Comparison of ENCODE assay signal across 1 cellular context in the genomic region with DNA sequence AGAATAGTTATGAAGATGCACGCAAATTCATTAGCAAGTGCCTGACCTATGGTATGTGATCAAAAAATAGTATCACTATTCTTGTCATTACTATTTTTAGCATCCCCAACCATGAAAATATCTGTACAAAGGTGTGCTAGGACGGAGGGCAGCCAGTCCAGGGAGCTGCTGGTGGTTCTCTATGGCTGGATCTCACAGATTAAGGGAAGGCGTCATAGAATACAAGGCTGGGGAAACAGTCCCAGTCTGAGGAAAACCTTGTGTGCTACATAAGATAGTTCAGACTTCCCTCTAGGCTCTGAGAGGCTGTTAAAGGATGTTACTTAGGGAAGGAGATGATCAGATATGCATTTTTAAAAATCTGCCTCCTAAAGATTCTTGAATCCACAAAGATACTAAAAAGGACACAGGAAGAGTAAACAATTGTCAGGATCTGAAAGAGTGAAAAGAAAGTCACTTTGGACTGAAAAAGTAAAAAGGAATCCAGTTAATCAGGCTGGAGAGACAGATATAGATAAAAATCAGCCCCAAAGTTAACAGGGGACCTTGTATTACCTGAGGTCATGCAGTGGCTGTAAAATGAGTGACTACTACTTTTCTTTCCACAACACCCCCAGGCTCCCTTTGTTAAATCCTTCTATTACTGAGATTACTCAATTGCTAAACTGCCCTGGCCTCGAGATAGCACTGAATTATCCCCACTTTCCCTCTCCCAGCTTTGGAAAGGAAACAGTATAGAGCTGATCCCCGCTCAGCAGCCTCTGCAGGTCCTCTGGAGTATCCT.
A peak's percentile ranks its signal among the peaks of the same experiment; 100 is the strongest.
TF ChIP-seq lines count a peak whose summit lies in the region.

No MANE protein-coding gene starts in this region.

TF ChIP-seq in K562, 482 proteins besides CTCF, POLR2A, EP300 and RAD21 (continued from another document):
- TF ChIP-seq, protein P1, sequence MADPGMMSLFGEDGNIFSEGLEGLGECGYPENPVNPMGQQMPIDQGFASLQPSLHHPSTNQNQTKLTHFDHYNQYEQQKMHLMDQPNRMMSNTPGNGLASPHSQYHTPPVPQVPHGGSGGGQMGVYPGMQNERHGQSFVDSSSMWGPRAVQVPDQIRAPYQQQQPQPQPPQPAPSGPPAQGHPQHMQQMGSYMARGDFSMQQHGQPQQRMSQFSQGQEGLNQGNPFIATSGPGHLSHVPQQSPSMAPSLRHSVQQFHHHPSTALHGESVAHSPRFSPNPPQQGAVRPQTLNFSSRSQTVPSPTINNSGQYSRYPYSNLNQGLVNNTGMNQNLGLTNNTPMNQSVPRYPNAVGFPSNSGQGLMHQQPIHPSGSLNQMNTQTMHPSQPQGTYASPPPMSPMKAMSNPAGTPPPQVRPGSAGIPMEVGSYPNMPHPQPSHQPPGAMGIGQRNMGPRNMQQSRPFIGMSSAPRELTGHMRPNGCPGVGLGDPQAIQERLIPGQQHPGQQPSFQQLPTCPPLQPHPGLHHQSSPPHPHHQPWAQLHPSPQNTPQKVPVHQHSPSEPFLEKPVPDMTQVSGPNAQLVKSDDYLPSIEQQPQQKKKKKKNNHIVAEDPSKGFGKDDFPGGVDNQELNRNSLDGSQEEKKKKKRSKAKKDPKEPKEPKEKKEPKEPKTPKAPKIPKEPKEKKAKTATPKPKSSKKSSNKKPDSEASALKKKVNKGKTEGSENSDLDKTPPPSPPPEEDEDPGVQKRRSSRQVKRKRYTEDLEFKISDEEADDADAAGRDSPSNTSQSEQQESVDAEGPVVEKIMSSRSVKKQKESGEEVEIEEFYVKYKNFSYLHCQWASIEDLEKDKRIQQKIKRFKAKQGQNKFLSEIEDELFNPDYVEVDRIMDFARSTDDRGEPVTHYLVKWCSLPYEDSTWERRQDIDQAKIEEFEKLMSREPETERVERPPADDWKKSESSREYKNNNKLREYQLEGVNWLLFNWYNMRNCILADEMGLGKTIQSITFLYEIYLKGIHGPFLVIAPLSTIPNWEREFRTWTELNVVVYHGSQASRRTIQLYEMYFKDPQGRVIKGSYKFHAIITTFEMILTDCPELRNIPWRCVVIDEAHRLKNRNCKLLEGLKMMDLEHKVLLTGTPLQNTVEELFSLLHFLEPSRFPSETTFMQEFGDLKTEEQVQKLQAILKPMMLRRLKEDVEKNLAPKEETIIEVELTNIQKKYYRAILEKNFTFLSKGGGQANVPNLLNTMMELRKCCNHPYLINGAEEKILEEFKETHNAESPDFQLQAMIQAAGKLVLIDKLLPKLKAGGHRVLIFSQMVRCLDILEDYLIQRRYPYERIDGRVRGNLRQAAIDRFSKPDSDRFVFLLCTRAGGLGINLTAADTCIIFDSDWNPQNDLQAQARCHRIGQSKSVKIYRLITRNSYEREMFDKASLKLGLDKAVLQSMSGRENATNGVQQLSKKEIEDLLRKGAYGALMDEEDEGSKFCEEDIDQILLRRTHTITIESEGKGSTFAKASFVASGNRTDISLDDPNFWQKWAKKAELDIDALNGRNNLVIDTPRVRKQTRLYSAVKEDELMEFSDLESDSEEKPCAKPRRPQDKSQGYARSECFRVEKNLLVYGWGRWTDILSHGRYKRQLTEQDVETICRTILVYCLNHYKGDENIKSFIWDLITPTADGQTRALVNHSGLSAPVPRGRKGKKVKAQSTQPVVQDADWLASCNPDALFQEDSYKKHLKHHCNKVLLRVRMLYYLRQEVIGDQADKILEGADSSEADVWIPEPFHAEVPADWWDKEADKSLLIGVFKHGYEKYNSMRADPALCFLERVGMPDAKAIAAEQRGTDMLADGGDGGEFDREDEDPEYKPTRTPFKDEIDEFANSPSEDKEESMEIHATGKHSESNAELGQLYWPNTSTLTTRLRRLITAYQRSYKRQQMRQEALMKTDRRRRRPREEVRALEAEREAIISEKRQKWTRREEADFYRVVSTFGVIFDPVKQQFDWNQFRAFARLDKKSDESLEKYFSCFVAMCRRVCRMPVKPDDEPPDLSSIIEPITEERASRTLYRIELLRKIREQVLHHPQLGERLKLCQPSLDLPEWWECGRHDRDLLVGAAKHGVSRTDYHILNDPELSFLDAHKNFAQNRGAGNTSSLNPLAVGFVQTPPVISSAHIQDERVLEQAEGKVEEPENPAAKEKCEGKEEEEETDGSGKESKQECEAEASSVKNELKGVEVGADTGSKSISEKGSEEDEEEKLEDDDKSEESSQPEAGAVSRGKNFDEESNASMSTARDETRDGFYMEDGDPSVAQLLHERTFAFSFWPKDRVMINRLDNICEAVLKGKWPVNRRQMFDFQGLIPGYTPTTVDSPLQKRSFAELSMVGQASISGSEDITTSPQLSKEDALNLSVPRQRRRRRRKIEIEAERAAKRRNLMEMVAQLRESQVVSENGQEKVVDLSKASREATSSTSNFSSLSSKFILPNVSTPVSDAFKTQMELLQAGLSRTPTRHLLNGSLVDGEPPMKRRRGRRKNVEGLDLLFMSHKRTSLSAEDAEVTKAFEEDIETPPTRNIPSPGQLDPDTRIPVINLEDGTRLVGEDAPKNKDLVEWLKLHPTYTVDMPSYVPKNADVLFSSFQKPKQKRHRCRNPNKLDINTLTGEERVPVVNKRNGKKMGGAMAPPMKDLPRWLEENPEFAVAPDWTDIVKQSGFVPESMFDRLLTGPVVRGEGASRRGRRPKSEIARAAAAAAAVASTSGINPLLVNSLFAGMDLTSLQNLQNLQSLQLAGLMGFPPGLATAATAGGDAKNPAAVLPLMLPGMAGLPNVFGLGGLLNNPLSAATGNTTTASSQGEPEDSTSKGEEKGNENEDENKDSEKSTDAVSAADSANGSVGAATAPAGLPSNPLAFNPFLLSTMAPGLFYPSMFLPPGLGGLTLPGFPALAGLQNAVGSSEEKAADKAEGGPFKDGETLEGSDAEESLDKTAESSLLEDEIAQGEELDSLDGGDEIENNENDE (IDR thresholded peaks at IDR 0.05; ENCODE audit: low read depth, low read length) = no peak
- TF ChIP-seq ESRRA (IDR thresholded peaks at IDR 0.05; ENCODE audit: borderline replicate concordance, low read depth) = peak; percentile 17; the same call in 1 of the 2 replicates
